Comparison of ENCODE assay signal across 9 cellular contexts in genomic region chr2:38115216-38116012, GRCh38. TPM values are rescaled to one million over a fixed set of nuclear protein-coding genes. Genes with fewer than 3 reads are reported as not detected.
DNase-seq lines count a peak whose midpoint lies in the region; ATAC-seq and TF ChIP-seq lines count a peak whose summit lies in the region.
"Had no signal": no experiment of that assay in that cellular context is flagged by ENCODE, and none has a peak within 500 bp of the region (broad histone marks: within the 10 kb centered on the region; RNA-seq: fewer than 3 reads in every experiment).

No MANE protein-coding gene starts in this region.

- no peak overlapping the region for H3K56ac ChIP-seq in IMR-90 (ENCODE audit: extremely low read depth, insufficient read depth, low read length)

- no peak overlapping the region for H3K4ac ChIP-seq in IMR-90 (ENCODE audit: low read depth, low read length)

- no CpG with 5 or more reads among the region's 8 CpGs for WGBS in IMR-90 (ENCODE audit: extremely low coverage in 2 of 2, insufficient read length in 1 of 2), 2 experiments
- WGBS in upper lobe of left lung, 2 donors: 18 to 24% methylated on average over 8 of the region's 8 CpGs

- H3K79me1 ChIP-seq in IMR-90 (ENCODE audit: low read depth in 1 of 2, low read length in 2 of 2): no peaks in the 10 kb centered on the region

- ATAC-seq in IMR-90 (ENCODE audit: low read depth) (peak; percentile 91), omental fat pad (ENCODE audit: low FRiP score) (no peak), upper lobe of left lung (ENCODE audit: low FRiP score in 2 of 2) (peak; percentile 90 to 93)

- H3K27ac ChIP-seq in IMR-90 (ENCODE audit: insufficient read depth, low read length) (no peak overlapping the region), upper lobe of left lung (peak overlapping the region in 1 of 4 donors; percentile 15)
- H3K27ac ChIP-seq: BLaER1 had no signal

- H4K8ac ChIP-seq in IMR-90 (ENCODE audit: low read depth in 2 of 2, low read length in 2 of 2): peak overlapping the region in 1 of 2 experiments; percentile 14; a peak in 1 of 4 replicates

- no peak overlapping the region for H3K14ac ChIP-seq in IMR-90 (replicated peaks; ENCODE audit: low read depth, low read length)

- in situ Hi-C loops in IMR-90 (cut with MboI; ENCODE audit: low sequenced_read_pairs): no loop called here

- intact Hi-C loops in IMR-90 (cut with micrococcal nuclease): loop anchor here (1.0 to 5.0 kb wide), 3 partner anchors 38 to 159 kb away; partner anchors contain the start of gene CYP1B1

- dilution Hi-C loops in IMR-90 (cut with HindIII; ENCODE audit: low sequenced_read_pairs, unreplicated experiment): no loop called here

- POLR2A ChIA-PET in IMR-90 (lab: Charles Lee; ENCODE audit: unreplicated experiment): no interaction called here

- peaks cover 58% of the 10 kb centered on the region for H3K27me3 Mint-ChIP-seq in activated T-cell treated with anti-CD3 and anti-CD28 coated beads, Interleukin-2, amount 50 U/mL, for 24 hours

- H3K4me3 Mint-ChIP-seq in activated T-cell treated with anti-CD3 and anti-CD28 coated beads, Interleukin-2, amount 50 U/mL, for 24 hours: no peak overlapping the region

- TF ChIP-seq POLR2A in IMR-90 (IDR thresholded peaks at IDR 0.05; ENCODE audit: low read depth, low read length) (no peak), upper lobe of left lung (IDR thresholded peaks at IDR 0.05) (no peak)

- peaks cover 8% of the 10 kb centered on the region for H3K9me3 Mint-ChIP-seq in activated T-cell treated with anti-CD3 and anti-CD28 coated beads, Interleukin-2, amount 50 U/mL, for 24 hours

- no peak overlapping the region for H2BK20ac ChIP-seq in IMR-90 (ENCODE audit: low read depth, low read length)

- no peak overlapping the region for H3K4me2 ChIP-seq in IMR-90 (ENCODE audit: low read depth, low read length)
- H3K4me2 ChIP-seq: BLaER1 had no signal

- no peak overlapping the region; the same call in 1 of the 2 replicates for H4K5ac ChIP-seq in IMR-90 (ENCODE audit: low read depth, low read length)

- no peak overlapping the region for H2AK9ac ChIP-seq in IMR-90 (replicated peaks; ENCODE audit: low read depth, low read length, poor library complexity)

- H3K4me1 Mint-ChIP-seq in activated T-cell treated with anti-CD3 and anti-CD28 coated beads, Interleukin-2, amount 50 U/mL, for 24 hours (ENCODE audit: low read depth): peaks cover 11% of the 10 kb centered on the region

- H3K4me1 ChIP-seq in IMR-90 (ENCODE audit: control insufficient read depth, insufficient read depth, low read length) (peaks cover 4% of the 10 kb centered on the region; the same call in 1 of the 2 replicates), upper lobe of left lung (peaks cover 17 to 34% (median 22%) of the 10 kb centered on the region in 4 donors)
- H3K4me1 ChIP-seq: BLaER1 had no signal

- no peak overlapping the region for H3K23ac ChIP-seq in IMR-90 (ENCODE audit: low read depth, low read length)

- H3K27me3 ChIP-seq in IMR-90 (ENCODE audit: control insufficient read depth, insufficient read depth, low read length): peaks cover 11% of the 10 kb centered on the region; the same call in 1 of the 2 replicates
- H3K27me3 ChIP-seq in upper lobe of left lung: no peaks in the 10 kb centered on the region
- H3K27me3 ChIP-seq: BLaER1 had no signal

- no peak overlapping the region for H3K27ac Mint-ChIP-seq in activated T-cell treated with anti-CD3 and anti-CD28 coated beads, Interleukin-2, amount 50 U/mL, for 24 hours

- no peak overlapping the region for H3K9ac ChIP-seq in IMR-90 (ENCODE audit: low read depth, low read length)
- H3K9ac ChIP-seq: BLaER1 had no signal

- TF ChIP-seq EP300 in upper lobe of left lung (IDR thresholded peaks at IDR 0.05): no peak

- H2BK120ac ChIP-seq in IMR-90 (ENCODE audit: low read depth, low read length): no peak overlapping the region

- BruUV-seq in IMR-90 (replicated peaks; lab: Mats Ljungman, UMichigan): no TSS peak

- H2BK5ac ChIP-seq in IMR-90 (ENCODE audit: low read depth, low read length, poor library complexity, severe bottlenecking): no peak overlapping the region

- H3K36me3 Mint-ChIP-seq in activated T-cell treated with anti-CD3 and anti-CD28 coated beads, Interleukin-2, amount 50 U/mL, for 24 hours (ENCODE audit: low read depth): no peaks in the 10 kb centered on the region

- H3K36me3 ChIP-seq in IMR-90 (ENCODE audit: control insufficient read depth, insufficient read depth, low read length): no peaks in the 10 kb centered on the region
- H3K36me3 ChIP-seq in upper lobe of left lung: no peaks in the 10 kb centered on the region
- H3K36me3 ChIP-seq: BLaER1 had no signal

- CTCF ChIA-PET in IMR-90 (lab: Yijun Ruan, JAX): interaction anchor here (0.5 to 1.0 kb wide), 5 partner anchors 140 to 878 kb away, joined by 3 to 4 read pairs (median 3); no protein-coding TSS in a partner anchor

- DNase-seq in DMS 273 (lab: John Stamatoyannopoulos, UW; ENCODE audit: unreplicated experiment) (peak; percentile 91), DMS 273 treated with DMSO at 0.1 percent for 48 hours (lab: John Stamatoyannopoulos, UW) (no peak), IMR-90 (peak; percentile 51), OCI-M1 (lab: John Stamatoyannopoulos, UW) (peak; percentile 93), fibroblast of peridontal ligament (ENCODE audit: extremely low read depth) (peak; percentile 90), omental fat pad (ENCODE audit: low spot score) (peak; percentile 97), upper lobe of left lung (peak in 1 of 2 donors; percentile 90)
- DNase-seq in activated T-cell treated with anti-CD3 and anti-CD28 coated beads, Interleukin-2, amount 50 U/mL, for 24 hours: peak; percentile 80

- H4K91ac ChIP-seq in IMR-90 (ENCODE audit: insufficient read depth, low read depth, low read length): no peak overlapping the region

- H2AK5ac ChIP-seq in IMR-90 (ENCODE audit: low read depth, low read length): no peak overlapping the region

- peak; percentile 80 for TF ChIP-seq CTCF in IMR-90 (conservative IDR thresholded peaks at IDR 0.05; ENCODE audit: low read depth, low read length)
- TF ChIP-seq CTCF in omental fat pad (IDR thresholded peaks at IDR 0.05): peak in 2 of 3 donors; percentile 44 to 71
- TF ChIP-seq CTCF in upper lobe of left lung (IDR thresholded peaks at IDR 0.05): peak; percentile 81 to 91 (median 86)

- no peaks in the 10 kb centered on the region for H3K9me1 ChIP-seq in IMR-90 (ENCODE audit: insufficient read depth, low read length)

- no peak overlapping the region; the same call in 2 of the 3 replicates for H2BK15ac ChIP-seq in IMR-90 (ENCODE audit: low read depth, low read length)

- H2AFZ ChIP-seq in IMR-90 (replicated peaks; ENCODE audit: low read length, poor library complexity): no peak overlapping the region

- H3K18ac ChIP-seq in IMR-90 (ENCODE audit: low read depth, low read length): no peak overlapping the region; the same call in 1 of the 2 replicates

- H3K4me3 ChIP-seq in IMR-90 (ENCODE audit: insufficient read depth, low read depth, low read length) (no peak overlapping the region), upper lobe of left lung (no peak overlapping the region)
- H3K4me3 ChIP-seq: BLaER1 had no signal

- peak; percentile 83 for TF ChIP-seq RAD21 in IMR-90 (IDR thresholded peaks at IDR 0.05; ENCODE audit: low read length)

- H3K9me3 ChIP-seq in IMR-90 (ENCODE audit: control insufficient read depth, insufficient read depth, low read length) (no peaks in the 10 kb centered on the region), upper lobe of left lung (no peaks in the 10 kb centered on the region)
- H3K9me3 ChIP-seq: BLaER1 had no signal

- no peaks in the 10 kb centered on the region for H4K20me1 ChIP-seq in IMR-90 (ENCODE audit: insufficient read depth, low read length)
- H4K20me1 ChIP-seq: BLaER1 had no signal

TF ChIP-seq in IMR-90, 13 proteins besides CTCF, POLR2A, EP300 and RAD21:
- TF ChIP-seq MAFK (IDR thresholded peaks at IDR 0.05; ENCODE audit: low read depth, low read length) (no peak), SMC3 (IDR thresholded peaks at IDR 0.05; ENCODE audit: low read depth, low read length) (peak; percentile 82), CEBPB (IDR thresholded peaks at IDR 0.05; ENCODE audit: low read depth, low read length) (peak; percentile 59)

RNA-seq across cellular contexts. Expression of gene CYP1B1, which starts 39.5 kb away (rescaled TPM):
- 1.1 and 1.9 TPM in 2 replicates for total RNA-seq in IMR-90 (2012; rRNA removed)
- polyA plus RNA-seq in IMR-90 (2012; rRNA removed): 0.65 and 0.77 TPM in 2 replicates
- polyA plus RNA-seq in IMR-90 (2012; cell fraction: cytosol; rRNA removed): 0.69 and 1.8 TPM in 2 replicates
- polyA plus RNA-seq in IMR-90 (2012; cell fraction: nucleus; rRNA removed; ENCODE audit: low replicate concordance): 1.5 and 2.4 TPM in 2 replicates
- 100 to 1,000 TPM in 2 of 4 donors, 10 to 100 TPM in 2; 45.8 to 143 (median 78.4) TPM for total RNA-seq in omental fat pad
- 10 to 100 TPM; 12.2 to 86.9 (median 26.1) TPM for total RNA-seq in upper lobe of left lung
